In genomic region chr16:22321340-22322001, GRCh38 we compare ENCODE assay signal across 9 cellular contexts. TPM values are rescaled to one million over a fixed set of nuclear protein-coding genes. Genes with fewer than 3 reads are reported as not detected.
A peak's percentile ranks its signal among the peaks of the same experiment; 100 is the strongest.
DNase-seq lines count a peak whose midpoint lies in the region; ATAC-seq and TF ChIP-seq lines count a peak whose summit lies in the region.
"Had no signal": no experiment of that assay in that cellular context is flagged by ENCODE, and none has a peak within 500 bp of the region (broad histone marks: within the 10 kb centered on the region; RNA-seq: fewer than 3 reads in every experiment).

No MANE protein-coding gene starts in this region.

- H3K4me3 ChIP-seq in Panc1 (ENCODE audit: low read depth in 2 of 2, low read length in 2 of 2) (no peak overlapping the region), neutrophil (ENCODE audit: low read depth in 1 of 2, low read length in 1 of 2) (no peak overlapping the region), testis (no peak overlapping the region)

- H3K27ac Mint-ChIP-seq in activated T-cell treated with anti-CD3 and anti-CD28 coated beads, Interleukin-2, amount 50 U/mL, for 72 hours: peak overlapping the region; percentile 70
- H3K27ac Mint-ChIP-seq: activated naive CD4-positive, alpha-beta T cell treated with anti-CD3 and anti-CD28 coated beads, Interleukin-2, amount 50 U/mL, for 24 hours had no signal

- H3K27me3 ChIP-seq in Panc1 (ENCODE audit: control insufficient read depth, insufficient read depth, low read length) (no peaks in the 10 kb centered on the region), neutrophil (no peaks in the 10 kb centered on the region), testis (no peaks in the 10 kb centered on the region)

- intact Hi-C loops in Panc1 (cut with micrococcal nuclease; ENCODE audit: unreplicated experiment) (no loop called here), testis (cut with DNase I; ENCODE audit: low total_unique reads) (no loop called here)

- peak; percentile 96 for TF ChIP-seq CTCF in Panc1 (IDR thresholded peaks at IDR 0.05)
- TF ChIP-seq CTCF in neutrophil (IDR thresholded peaks at IDR 0.05): peak; percentile 82
- TF ChIP-seq CTCF in testis (IDR thresholded peaks at IDR 0.05): peak; percentile 71 to 89 (median 87)

- H3K27ac ChIP-seq in Panc1 (ENCODE audit: low read length): no peak overlapping the region
- H3K27ac ChIP-seq in neutrophil: no peak overlapping the region
- no peak overlapping the region for H3K27ac ChIP-seq in testis

- peaks cover 3 to 16% of the 10 kb centered on the region in 2 donors for H3K36me3 Mint-ChIP-seq in activated T-cell treated with anti-CD3 and anti-CD28 coated beads, Interleukin-2, amount 50 U/mL, for 72 hours (ENCODE audit: insufficient read depth in 2 of 2)

- POLR2A ChIA-PET in Panc1 (lab: Charles Lee): no interaction called here

- no peaks in the 10 kb centered on the region for H3K27me3 Mint-ChIP-seq in activated T-cell treated with anti-CD3 and anti-CD28 coated beads, Interleukin-2, amount 50 U/mL, for 72 hours (ENCODE audit: low read depth)
- H3K27me3 Mint-ChIP-seq: activated naive CD4-positive, alpha-beta T cell treated with anti-CD3 and anti-CD28 coated beads, Interleukin-2, amount 50 U/mL, for 24 hours had no signal

- H3K4me3 Mint-ChIP-seq in activated T-cell treated with anti-CD3 and anti-CD28 coated beads, Interleukin-2, amount 50 U/mL, for 72 hours: no peak overlapping the region
- H3K4me3 Mint-ChIP-seq: activated naive CD4-positive, alpha-beta T cell treated with anti-CD3 and anti-CD28 coated beads, Interleukin-2, amount 50 U/mL, for 24 hours had no signal

- H3K9me3 ChIP-seq in Panc1 (ENCODE audit: control insufficient read depth, insufficient read depth, low read depth, low read length): no peaks in the 10 kb centered on the region
- H3K9me3 ChIP-seq in neutrophil: no peaks in the 10 kb centered on the region
- no peaks in the 10 kb centered on the region for H3K9me3 ChIP-seq in testis

- no peaks in the 10 kb centered on the region for H3K9me3 Mint-ChIP-seq in activated T-cell treated with anti-CD3 and anti-CD28 coated beads, Interleukin-2, amount 50 U/mL, for 72 hours
- H3K9me3 Mint-ChIP-seq: activated naive CD4-positive, alpha-beta T cell treated with anti-CD3 and anti-CD28 coated beads, Interleukin-2, amount 50 U/mL, for 24 hours had no signal

- ATAC-seq in Panc1: peak; percentile 75
- ATAC-seq in activated T-cell treated with anti-CD3 and anti-CD28 coated beads, Interleukin-2, amount 50 U/mL, for 72 hours (replicated peaks in 1 of 2): peak; percentile 67 to 81
- no peak for ATAC-seq in HG03045 (IDR thresholded peaks at IDR 0.05; ENCODE audit: unreplicated experiment)

- CTCF ChIA-PET in Panc1 (lab: Charles Lee): interaction anchor here (2.1 kb wide), 1 partner anchor 21 kb away, joined by 9 read pairs; no protein-coding TSS in a partner anchor

- DNase-seq in DMS114 treated with DMSO at 0.1 percent for 48 hours (lab: John Stamatoyannopoulos, UW; ENCODE audit: unreplicated experiment) (peak; percentile 21), KG1 (lab: John Stamatoyannopoulos, UW) (peak; percentile 38), Panc1 (ENCODE audit: low read depth, low spot score) (no peak), fibroblast of peridontal ligament (ENCODE audit: extremely low read depth) (peak; percentile 74), testis (peak; percentile 85)
- DNase-seq in activated T-cell treated with anti-CD3 and anti-CD28 coated beads, Interleukin-2, amount 50 U/mL, for 72 hours: peak; percentile 67 to 73

- TSS peak; percentile 49 for BruUV-seq in Panc1 (replicated peaks; lab: Mats Ljungman, UMichigan)

- peaks cover 4% of the 10 kb centered on the region for H3K4me1 Mint-ChIP-seq in activated T-cell treated with anti-CD3 and anti-CD28 coated beads, Interleukin-2, amount 50 U/mL, for 72 hours (ENCODE audit: low read depth)

- 36 to 62% methylated on average over 10 to 16 of the region's 16 CpGs for WGBS in testis, 2 donors

- in situ Hi-C loops in Panc1 (cut with HindIII; ENCODE audit: low pct_unique_long_range_greater_than_20kb, low sequenced_read_pairs): no loop called here

- H3K4me1 ChIP-seq in Panc1 (ENCODE audit: control insufficient read depth, insufficient read depth, low read length) (no peaks in the 10 kb centered on the region), neutrophil (ENCODE audit: control insufficient read depth in 1 of 2, insufficient read depth in 1 of 2, low read depth in 1 of 2, low read length in 1 of 2) (peaks cover 0 to 3% of the 10 kb centered on the region in 2 experiments), testis (no peaks in the 10 kb centered on the region)

- H3K36me3 ChIP-seq in Panc1 (ENCODE audit: control insufficient read depth, insufficient read depth, low read length) (no peaks in the 10 kb centered on the region; the same call in none of the 2 replicates), neutrophil (peaks cover 53% of the 10 kb centered on the region), testis (ENCODE audit: low read depth, missing control alignments) (no peaks in the 10 kb centered on the region)

- TF ChIP-seq POLR2A in testis (IDR thresholded peaks at IDR 0.05): no peak

RNA-seq across cellular contexts. Expression of gene POLR3E, which starts 24.3 kb away (rescaled TPM):
- total RNA-seq in Panc1 (2021; ENCODE audit: unreplicated experiment) (45.2 TPM), testis (10 to 100 TPM; 61.7 to 76.2 TPM)
- 56.0 TPM for polyA plus RNA-seq in Panc1 (2012; ENCODE audit: insufficient read length)
- 10 to 100 TPM; 57.5 to 59.5 TPM for total RNA-seq in activated T-cell treated with anti-CD3 and anti-CD28 coated beads, Interleukin-2, amount 50 U/mL, for 72 hours
- 59.4 TPM for polyA plus RNA-seq in testis (ENCODE audit: insufficient read depth, low read depth, low replicate concordance)

RNA-seq across cellular contexts. Expression of gene CDR2, which starts 52.9 kb away (rescaled TPM):
- 35.7 TPM for total RNA-seq in Panc1 (2021; ENCODE audit: unreplicated experiment)
- 21.2 TPM for polyA plus RNA-seq in Panc1 (2012; ENCODE audit: insufficient read length)
- 10 to 100 TPM; 50.0 to 57.2 TPM for total RNA-seq in activated T-cell treated with anti-CD3 and anti-CD28 coated beads, Interleukin-2, amount 50 U/mL, for 72 hours
- 10 to 100 TPM; 56.8 to 63.7 TPM for total RNA-seq in testis
- 133 TPM for polyA plus RNA-seq in testis (ENCODE audit: insufficient read depth, low read depth, low replicate concordance)
